ENCODE assay signal across 14 cellular contexts in the genomic region with DNA sequence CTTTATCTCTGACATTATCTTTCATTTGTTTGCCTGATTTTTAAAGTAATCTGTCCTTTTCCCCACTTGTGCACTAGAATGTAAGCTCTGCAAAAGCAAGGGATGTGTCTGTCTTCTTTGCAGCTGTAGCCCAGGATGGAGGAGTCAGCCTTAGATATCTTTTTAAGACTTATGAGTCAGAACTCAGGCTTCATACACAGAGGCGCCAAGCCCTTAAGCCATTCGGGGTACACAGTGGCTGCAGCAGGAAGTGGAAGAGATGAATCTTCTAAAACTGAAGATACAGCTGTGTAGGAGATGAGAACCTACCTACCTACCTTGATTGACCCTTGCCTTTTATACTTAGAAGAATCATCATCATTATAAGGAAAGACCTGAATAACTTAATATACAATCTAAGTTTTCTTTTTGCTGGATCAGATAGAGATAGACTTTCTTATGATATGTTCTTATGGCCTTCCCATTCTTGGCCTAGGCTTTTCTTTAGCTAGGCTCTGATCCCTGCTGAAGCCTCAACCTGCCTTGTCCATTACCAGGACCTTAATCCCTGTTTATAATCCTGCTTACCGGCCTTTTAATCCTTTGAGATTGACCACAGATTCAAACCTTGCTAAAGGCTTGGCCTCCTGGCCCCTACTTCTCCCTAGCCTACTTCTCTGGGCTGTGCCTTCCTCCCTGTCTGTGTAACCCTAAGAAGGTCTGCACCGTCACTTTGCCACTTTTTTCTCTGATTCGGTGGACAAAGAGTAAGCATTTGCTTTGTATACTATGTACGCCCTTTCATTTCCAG.
A peak's percentile ranks its signal among the peaks of the same experiment; 100 is the strongest.
DNase-seq lines count a peak whose midpoint lies in the region; ATAC-seq and TF ChIP-seq lines count a peak whose summit lies in the region.
"Had no signal": no experiment of that assay in that cellular context is flagged by ENCODE, and none has a peak within 500 bp of the region (broad histone marks: within the 10 kb centered on the region; RNA-seq: fewer than 3 reads in every experiment).

No MANE protein-coding gene starts in this region.

- no peaks in the 10 kb centered on the region for H3K9me3 Mint-ChIP-seq in activated CD8-positive, alpha-beta T cell treated with anti-CD3 and anti-CD28 coated beads, Interleukin-2, amount 10 ng/mL, durations not matched to agents 7 days and 5 days (ENCODE audit: insufficient read depth)
- no peaks in the 10 kb centered on the region for H3K9me3 Mint-ChIP-seq in endothelial cell (ENCODE audit: unreplicated experiment)
- H3K9me3 Mint-ChIP-seq: IgD-negative memory B cell had no signal

- H3K9me3 ChIP-seq in left ventricle myocardium inferior (replicated peaks), result no peaks in the 10 kb centered on the region

- CTCF ChIA-PET in activated CD8-positive, alpha-beta T cell treated with anti-CD3 and anti-CD28 coated beads, Interleukin-2, amount 10 ng/mL, durations not matched to agents 7 days and 5 days (lab: Charles Lee), result interaction anchor here (1.9 kb wide), 1 partner anchor 11 kb away, joined by 5 read pairs; no protein-coding TSS in a partner anchor

- TF ChIP-seq CTCF in kidney epithelial cell (IDR thresholded peaks at IDR 0.05; ENCODE audit: insufficient read depth, low read length, poor library complexity, severe bottlenecking), result no peak
- TF ChIP-seq CTCF in left ventricle myocardium inferior (IDR thresholded peaks at IDR 0.05; ENCODE audit: borderline replicate concordance), result no peak
- TF ChIP-seq CTCF in endothelial cell (IDR thresholded peaks at IDR 0.05; ENCODE audit: unreplicated experiment), result no peak

- peaks cover 16% of the 10 kb centered on the region for H3K4me1 Mint-ChIP-seq in activated CD8-positive, alpha-beta T cell treated with anti-CD3 and anti-CD28 coated beads, Interleukin-2, amount 10 ng/mL, durations not matched to agents 7 days and 5 days (ENCODE audit: low read depth)
- peaks cover 17% of the 10 kb centered on the region for H3K4me1 Mint-ChIP-seq in endothelial cell (ENCODE audit: unreplicated experiment)
- H3K4me1 Mint-ChIP-seq: IgD-negative memory B cell had no signal

- ATAC-seq in activated CD8-positive, alpha-beta T cell treated with anti-CD3 and anti-CD28 coated beads, Interleukin-2, amount 10 ng/mL, durations not matched to agents 7 days and 5 days, result peak; percentile 49
- ATAC-seq in Right ventricle myocardium inferior (no peak), GM21390 (IDR thresholded peaks at IDR 0.05; ENCODE audit: unreplicated experiment) (no peak)

- H3K36me3 Mint-ChIP-seq in activated CD8-positive, alpha-beta T cell treated with anti-CD3 and anti-CD28 coated beads, Interleukin-2, amount 10 ng/mL, durations not matched to agents 7 days and 5 days (ENCODE audit: low read depth), result no peaks in the 10 kb centered on the region
- peaks cover 14% of the 10 kb centered on the region for H3K36me3 Mint-ChIP-seq in endothelial cell (ENCODE audit: low read depth, unreplicated experiment)
- H3K36me3 Mint-ChIP-seq: IgD-negative memory B cell had no signal

- intact Hi-C loops in Right ventricle myocardium inferior (cut with DNase I), result no loop called here
- intact Hi-C loops in left ventricle myocardium inferior (cut with micrococcal nuclease), result no loop called here

- DNase-seq in COLO829 (ENCODE audit: low spot score) (peak; percentile 16), HT1080 (ENCODE audit: low read depth) (peak; percentile 44), kidney epithelial cell (ENCODE audit: low read depth) (peak; percentile 31), Right ventricle myocardium inferior (ENCODE audit: missing footprints) (no peak), left ventricle myocardium inferior (no peak), endothelial cell (ENCODE audit: low spot score) (no peak)
- peak; percentile 24 for DNase-seq in activated CD8-positive, alpha-beta T cell treated with anti-CD3 and anti-CD28 coated beads, Interleukin-2, amount 10 ng/mL, durations not matched to agents 7 days and 5 days
- DNase-seq: DMS53; midbrain; NCI-H69; stimulated activated naive CD4-positive, alpha-beta T cell treated with Interleukin-2 at 50 U/mL for 16 hours had no signal

- H3K36me3 ChIP-seq in kidney epithelial cell (ENCODE audit: control insufficient read depth, insufficient read depth, low read length) (no peaks in the 10 kb centered on the region), left ventricle myocardium inferior (no peaks in the 10 kb centered on the region)

- H3K27ac ChIP-seq in left ventricle myocardium inferior (replicated peaks), result no peak overlapping the region

- no peaks in the 10 kb centered on the region for H3K27me3 Mint-ChIP-seq in activated CD8-positive, alpha-beta T cell treated with anti-CD3 and anti-CD28 coated beads, Interleukin-2, amount 10 ng/mL, durations not matched to agents 7 days and 5 days (ENCODE audit: low read depth)
- no peaks in the 10 kb centered on the region for H3K27me3 Mint-ChIP-seq in endothelial cell (ENCODE audit: unreplicated experiment)

- no peak overlapping the region for H3K4me3 Mint-ChIP-seq in activated CD8-positive, alpha-beta T cell treated with anti-CD3 and anti-CD28 coated beads, Interleukin-2, amount 10 ng/mL, durations not matched to agents 7 days and 5 days
- no peak overlapping the region for H3K4me3 Mint-ChIP-seq in endothelial cell (ENCODE audit: unreplicated experiment)

- H3K4me3 ChIP-seq in kidney epithelial cell (ENCODE audit: low read depth, low read length) (no peak overlapping the region), left ventricle myocardium inferior (no peak overlapping the region)
- H3K4me3 ChIP-seq: skin epidermis had no signal

- POLR2A ChIA-PET in activated CD8-positive, alpha-beta T cell treated with anti-CD3 and anti-CD28 coated beads, Interleukin-2, amount 10 ng/mL, durations not matched to agents 7 days and 5 days (lab: Charles Lee), result no interaction called here

- H3K27me3 ChIP-seq in kidney epithelial cell (ENCODE audit: control insufficient read depth, insufficient read depth, low read length) (no peaks in the 10 kb centered on the region), left ventricle myocardium inferior (ENCODE audit: low read depth) (no peaks in the 10 kb centered on the region)

- no peak overlapping the region for H3K27ac Mint-ChIP-seq in activated CD8-positive, alpha-beta T cell treated with anti-CD3 and anti-CD28 coated beads, Interleukin-2, amount 10 ng/mL, durations not matched to agents 7 days and 5 days
- H3K27ac Mint-ChIP-seq in endothelial cell (ENCODE audit: unreplicated experiment), result no peak overlapping the region
- H3K27ac Mint-ChIP-seq: IgD-negative memory B cell had no signal

- H3K4me1 ChIP-seq in left ventricle myocardium inferior, result peaks cover 21% of the 10 kb centered on the region

Comparison
In these comparisons a context has a peak if more than half of its experiments do, and no peak if none do; other contexts are left out.
1. DNase-seq: peak in COLO829 (single experiment), HT1080 (single experiment), activated CD8-positive, alpha-beta T cell treated with anti-CD3 and anti-CD28 coated beads, Interleukin-2, amount 10 ng/mL, durations not matched to agents 7 days and 5 days (single experiment) and kidney epithelial cell (single experiment); none in Right ventricle myocardium inferior (single experiment), left ventricle myocardium inferior (single experiment) and endothelial cell (single experiment).